23 cellular contexts compared by ENCODE assay signal in genomic region chr3:119308355-119308754, GRCh38. TPM values are rescaled to one million over a fixed set of nuclear protein-coding genes. Genes with fewer than 3 reads are reported as not detected.
"Had no signal": no experiment of that assay in that cellular context is flagged by ENCODE, and none has a peak within 500 bp of the region (broad histone marks: within the 10 kb centered on the region; RNA-seq: fewer than 3 reads in every experiment).

No MANE protein-coding gene starts in this region.

- H3K27ac ChIP-seq: body of pancreas, cardiac muscle cell, right lobe of liver, stomach, transverse colon, uterus had no signal

- H3K27me3 ChIP-seq: body of pancreas, cardiac muscle cell, right lobe of liver, stomach, transverse colon, uterus had no signal

- H3K9me3 ChIP-seq: body of pancreas, mucosa of descending colon, right lobe of liver, stomach, transverse colon, uterus had no signal

- H3K4me1 ChIP-seq: body of pancreas, right lobe of liver, uterus had no signal

- H3K4me3 ChIP-seq: body of pancreas, cardiac muscle cell, mucosa of descending colon, right lobe of liver, stomach, transverse colon, uterus had no signal

- DNase-seq: activated CD4-positive, alpha-beta memory T cell treated with anti-CD3 and anti-CD28 coated beads for 36 hours; activated CD4-positive, alpha-beta T cell treated with anti-CD3 and anti-CD28 coated beads for 36 hours; activated naive CD4-positive, alpha-beta T cell treated with Interleukin-2 at 50 U/mL for 16 hours; activated naive CD8-positive, alpha-beta T cell treated with anti-CD3 and anti-CD28 coated beads for 36 hours; activated T-cell treated with anti-CD3 and anti-CD28 coated beads, Interleukin-2, amount 50 U/mL, for 48 hours; amygdala; body of pancreas; cortex of kidney; erythroblast; head of caudate nucleus; left ventricle myocardium superior; mucosa of descending colon; naive B cell; nucleus accumbens; right lobe of liver; small intestine; stimulated activated CD4-positive, alpha-beta T cell treated with anti-CD3 and anti-CD28 coated beads, Interleukin-2, amount 100 ng/mL, for 24 hours; stomach; T1000; transverse colon; uterus had no signal

- H3K36me3 ChIP-seq: right lobe of liver, transverse colon, uterus had no signal

RNA-seq across cellular contexts. Expression of gene ARHGAP31, which starts 14.2 kb away (rescaled TPM):
- polyA plus RNA-seq: neural cell had no signal
